In the genomic region with DNA sequence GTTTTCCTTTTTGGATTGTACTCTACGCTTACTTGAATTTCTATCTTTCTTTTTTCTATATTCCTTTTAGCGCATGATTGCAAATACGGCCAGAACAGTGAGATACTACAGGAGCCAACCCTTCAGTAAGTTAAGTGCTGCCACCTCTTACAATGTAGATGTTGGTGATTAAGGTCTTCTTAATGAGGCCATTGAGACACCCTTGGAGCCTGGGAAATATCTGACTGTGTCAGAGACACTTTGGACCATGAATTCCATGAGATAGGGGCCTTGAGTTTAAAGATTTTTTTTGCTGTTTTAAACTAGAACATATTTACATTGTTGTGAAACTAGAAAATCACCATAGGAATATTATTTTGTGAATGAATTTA, we compare ENCODE assay signal across 12 cellular contexts. TPM values are rescaled to one million over a fixed set of nuclear protein-coding genes. Genes with fewer than 3 reads are reported as not detected.
A peak's percentile ranks its signal among the peaks of the same experiment; 100 is the strongest.
DNase-seq lines count a peak whose midpoint lies in the region; ATAC-seq and TF ChIP-seq lines count a peak whose summit lies in the region.
"Had no signal": no experiment of that assay in that cellular context is flagged by ENCODE, and none has a peak within 500 bp of the region (broad histone marks: within the 10 kb centered on the region; RNA-seq: fewer than 3 reads in every experiment).

No MANE protein-coding gene starts in this region.

- H3K36me3 ChIP-seq in ascending aorta (no peaks in the 10 kb centered on the region), subcutaneous abdominal adipose tissue (ENCODE audit: control insufficient read depth in 5 of 5, insufficient read depth in 5 of 5, low read length in 5 of 5) (no peaks in the 10 kb centered on the region)
- H3K36me3 ChIP-seq: cardiac muscle cell, spleen had no signal

- H3K27ac ChIP-seq in ascending aorta: peak overlapping the region; percentile 16 to 59
- H3K27ac ChIP-seq in subcutaneous abdominal adipose tissue (ENCODE audit: low read depth, low read length): peak overlapping the region; percentile 66
- H3K27ac ChIP-seq: cardiac muscle cell had no signal

- ATAC-seq in HG03139 (IDR thresholded peaks at IDR 0.05; ENCODE audit: unreplicated experiment): peak; percentile 17
- ATAC-seq in left colon: peak; percentile 15
- no peak for ATAC-seq in GM21526 (IDR thresholded peaks at IDR 0.05; ENCODE audit: low FRiP score, unreplicated experiment)
- no peak for ATAC-seq in HG03565 (IDR thresholded peaks at IDR 0.05; ENCODE audit: unreplicated experiment)

- no peak overlapping the region for H3K9ac ChIP-seq in subcutaneous abdominal adipose tissue (ENCODE audit: low read length in 5 of 5)

- no peak for TF ChIP-seq CTCF in ascending aorta (IDR thresholded peaks at IDR 0.05)

- no peak for DNase-seq in ascending aorta (ENCODE audit: low spot score in 2 of 2)
- no peak for DNase-seq in left colon
- DNase-seq in ureter (ENCODE audit: low spot score): no peak
- DNase-seq in C1 segment of cervical spinal cord (lab: John Stamatoyannopoulos, UW): no peak
- DNase-seq: NCI-H1048; NK-92 treated with Interleukin-12 subunit alpha and Interleukin-12 subunit beta, amount 100 ng/mL, for 24 hours; spleen had no signal

- H3K4me1 ChIP-seq in ascending aorta: peaks cover 0 to 6% of the 10 kb centered on the region in 2 donors
- peaks cover 0 to 19% (median 12%) of the 10 kb centered on the region in 5 donors for H3K4me1 ChIP-seq in subcutaneous abdominal adipose tissue (ENCODE audit: control insufficient read depth in 5 of 5, insufficient read depth in 5 of 5, low read length in 5 of 5)

- H3K9me3 ChIP-seq in ascending aorta (no peaks in the 10 kb centered on the region), subcutaneous abdominal adipose tissue (ENCODE audit: control insufficient read depth in 5 of 5, low read length in 5 of 5) (no peaks in the 10 kb centered on the region)
- H3K9me3 ChIP-seq: spleen had no signal

- H3K27me3 ChIP-seq in ascending aorta (no peaks in the 10 kb centered on the region), subcutaneous abdominal adipose tissue (ENCODE audit: control insufficient read depth in 5 of 5, insufficient read depth in 4 of 5, low read length in 5 of 5) (no peaks in the 10 kb centered on the region)
- H3K27me3 ChIP-seq: cardiac muscle cell, spleen had no signal

- H3K4me3 ChIP-seq in ascending aorta (no peak overlapping the region), subcutaneous abdominal adipose tissue (ENCODE audit: low read depth in 1 of 5, low read length in 5 of 5) (no peak overlapping the region)
- H3K4me3 ChIP-seq: cardiac muscle cell, spleen had no signal

- intact Hi-C loops in ascending aorta (cut with DNase I): no loop called here
- intact Hi-C loops in left colon (cut with DNase I, micrococcal nuclease): no loop called here

RNA-seq across cellular contexts. Expression of a gene that starts 27.1 kb away (rescaled TPM):
- total RNA-seq in ascending aorta (21.3 TPM), left colon (10 to 100 TPM in 1 of 2 donors, 1 to 10 TPM in 1; 6.7 to 30.3 TPM), ureter (77.6 TPM)

Comparison
In these comparisons a context has a peak if more than half of its experiments do, and no peak if none do; other contexts are left out.
1. ATAC-seq: peak in HG03139 (single experiment) and left colon (single experiment); none in GM21526 (single experiment) and HG03565 (single experiment).